8 cellular contexts compared by ENCODE assay signal in the genomic region with DNA sequence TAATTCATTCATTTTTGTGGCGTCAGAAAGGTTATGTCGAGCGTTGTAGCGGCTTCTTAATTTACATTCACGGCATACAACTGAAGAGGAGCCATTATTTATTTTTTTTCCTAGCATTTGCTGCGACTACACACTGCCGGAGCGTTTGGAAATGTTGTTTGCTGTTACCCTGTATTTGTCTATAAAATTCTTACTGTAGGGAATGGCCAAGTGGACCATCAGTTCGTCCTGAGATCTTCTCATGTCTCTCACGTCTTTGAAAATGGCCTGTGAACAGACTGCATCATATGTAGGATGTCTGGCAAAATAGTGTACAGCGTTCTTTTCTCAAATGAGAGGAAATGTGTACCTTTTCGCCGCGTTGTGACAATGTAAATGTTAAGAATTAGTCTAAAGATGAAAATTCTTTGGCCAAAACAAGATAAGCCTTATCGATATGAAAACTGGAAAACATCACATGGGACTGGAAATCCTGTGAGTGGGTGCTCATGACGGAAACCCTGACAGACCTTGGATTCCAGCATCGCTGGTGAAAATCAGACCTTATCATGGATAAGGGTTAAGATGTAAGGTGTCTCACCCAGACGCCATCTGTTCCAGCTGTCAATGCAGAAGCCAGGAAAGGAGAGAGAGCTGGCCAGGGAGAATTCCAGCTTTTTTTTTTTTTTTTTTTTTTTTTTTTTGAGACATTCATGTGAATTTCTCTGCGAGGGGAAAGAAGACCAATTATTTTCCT. TPM values are rescaled to one million over a fixed set of nuclear protein-coding genes. Genes with fewer than 3 reads are reported as not detected.
DNase-seq lines count a peak whose midpoint lies in the region; ATAC-seq and TF ChIP-seq lines count a peak whose summit lies in the region.

No MANE protein-coding gene starts in this region.

- H3K27ac ChIP-seq in foreskin keratinocyte (peak overlapping the region; percentile 92), skin epidermis (peak overlapping the region in 17 of 21 experiments; percentile 8 to 98 (median 88))

- in situ Hi-C loops in KBM-7 (cut with MboI; ENCODE audit: low pct_unique_long_range_greater_than_20kb, low sequenced_read_pairs), result no loop called here

- H3K36me3 Mint-ChIP-seq in T-helper 17 cell (ENCODE audit: low read depth), result peaks cover 4% of the 10 kb centered on the region

- peak in 2 of 3 experiments; percentile 39 to 66 for DNase-seq in NCI-H1417 (lab: John Stamatoyannopoulos, UW)
- DNase-seq in NCI-H1417 treated with DMSO at 0.1 percent for 48 hours (lab: John Stamatoyannopoulos, UW), result no peak
- DNase-seq in T-helper 17 cell, result no peak
- DNase-seq in foreskin keratinocyte, result peak in 1 of 2 donors; percentile 23
- no peak for DNase-seq in KBM-7

- peak overlapping the region; percentile 93 for H3K27ac Mint-ChIP-seq in T-helper 17 cell

- H3K4me3 Mint-ChIP-seq in T-helper 17 cell, result peak overlapping the region; percentile 96

- peaks cover 49% of the 10 kb centered on the region for H3K4me1 Mint-ChIP-seq in T-helper 17 cell

- peaks cover 13% of the 10 kb centered on the region for H3K4me1 ChIP-seq in foreskin keratinocyte

- H3K4me3 ChIP-seq in skin epidermis, result peak overlapping the region; percentile 56 to 98 (median 90)

- no peaks in the 10 kb centered on the region for H3K9me3 ChIP-seq in T-helper 17 cell (ENCODE audit: control insufficient read depth, low read length, poor library complexity, severe bottlenecking)

- ATAC-seq in T-helper 17 cell, result no peak
- no peak for ATAC-seq in foreskin keratinocyte
- no peak for ATAC-seq in HG03520 (IDR thresholded peaks at IDR 0.05; ENCODE audit: unreplicated experiment)
- no peak for ATAC-seq in HG02763 (IDR thresholded peaks at IDR 0.05; ENCODE audit: unreplicated experiment)

- no peaks in the 10 kb centered on the region for H3K27me3 ChIP-seq in foreskin keratinocyte

- H3K27me3 Mint-ChIP-seq in T-helper 17 cell, result no peaks in the 10 kb centered on the region

- TF ChIP-seq CTCF in foreskin keratinocyte (conservative IDR thresholded peaks at IDR 0.05), result no peak

RNA-seq across cellular contexts. Expression of a gene that starts 1.5 kb away (rescaled TPM):
- total RNA-seq in T-helper 17 cell, result 10 to 100 TPM; 47.8 to 54.4 TPM
- 19.9 and 20.4 TPM in 2 replicates for total RNA-seq in foreskin keratinocyte
- polyA plus RNA-seq in foreskin keratinocyte, result 9.2 and 10.1 TPM in 2 replicates

Comparison
In these comparisons a context has a peak if more than half of its experiments do, and no peak if none do; other contexts are left out.
1. DNase-seq: peak in NCI-H1417 (2 of 3); none in NCI-H1417 treated with DMSO at 0.1 percent for 48 hours (single experiment), T-helper 17 cell (0 of 3) and KBM-7 (single experiment).